In genomic region chr12:122560138-122560537, GRCh38 we compare ENCODE assay signal across 22 cellular contexts. TPM values are rescaled to one million over a fixed set of nuclear protein-coding genes. Genes with fewer than 3 reads are reported as not detected.
A peak's percentile ranks its signal among the peaks of the same experiment; 100 is the strongest.
DNase-seq lines count a peak whose midpoint lies in the region; ATAC-seq and TF ChIP-seq lines count a peak whose summit lies in the region.
"Had no signal": no experiment of that assay in that cellular context is flagged by ENCODE, and none has a peak within 500 bp of the region (broad histone marks: within the 10 kb centered on the region; RNA-seq: fewer than 3 reads in every experiment).

No MANE protein-coding gene starts in this region.

- H3K27ac ChIP-seq in OCI-LY7 (ENCODE audit: low read depth, low read length, poor library complexity, severe bottlenecking), result peak overlapping the region; percentile 90
- no peak overlapping the region for H3K27ac ChIP-seq in transverse colon
- H3K27ac ChIP-seq: BLaER1 treated with 17β-estradiol and CSF1 and Interleukin-3, amounts not matched to agents 10 nM and 100 nM had no signal

- no peaks in the 10 kb centered on the region for H3K27me3 ChIP-seq in transverse colon
- H3K27me3 ChIP-seq: BLaER1 treated with 17β-estradiol and CSF1 and Interleukin-3, amounts not matched to agents 10 nM and 100 nM had no signal

- ATAC-seq in activated naive CD8-positive, alpha-beta T cell treated with anti-CD3 and anti-CD28 coated beads, Interleukin-2, amount 50 U/mL, for 24 hours, result peak; percentile 65
- ATAC-seq in GM18868 (IDR thresholded peaks at IDR 0.05; ENCODE audit: unreplicated experiment) (peak; percentile 45), GM21526 (IDR thresholded peaks at IDR 0.05; ENCODE audit: low FRiP score, unreplicated experiment) (no peak)
- ATAC-seq in stimulated activated memory B cell treated with anti-CD40 and anti-IgM and Interleukin-4, amounts not matched to agents 10 μg/mL and 1 μg/mL and 100 μg/mL, for 72 hours, result peak; percentile 71
- ATAC-seq: SK-N-SH treated with all-trans-retinoic acid at 6 μM for 48 hours had no signal

- BruUV-seq in OCI-LY7 (replicated peaks; lab: Mats Ljungman, UMichigan), result no TSS peak

- peaks cover 95% of the 10 kb centered on the region for H3K36me3 ChIP-seq in OCI-LY7 (ENCODE audit: insufficient read depth, low read length)
- H3K36me3 ChIP-seq in transverse colon, result peaks cover 0 to 8% (median 0%) of the 10 kb centered on the region in 4 donors

- in situ Hi-C loops in G401 (cut with HindIII; ENCODE audit: low sequenced_read_pairs), result no loop called here
- in situ Hi-C loops in transverse colon (cut with MboI; ENCODE audit: low pct_ligation_motif_present in 1 of 4, low pct_unique_long_range_greater_than_20kb in 1 of 4, low sequenced_read_pairs in 3 of 4), result no loop called here

- H3K4me3 Mint-ChIP-seq in activated naive CD8-positive, alpha-beta T cell treated with anti-CD3 and anti-CD28 coated beads, Interleukin-2, amount 50 U/mL, for 24 hours, result no peak overlapping the region
- H3K4me3 Mint-ChIP-seq in activated naive CD8-positive, alpha-beta T cell treated with anti-CD3 and anti-CD28 coated beads for 36 hours, result no peak overlapping the region
- peak overlapping the region; percentile 12 for H3K4me3 Mint-ChIP-seq in stimulated activated memory B cell treated with anti-CD40 and anti-IgM and Interleukin-4, amounts not matched to agents 10 μg/mL and 1 μg/mL and 100 μg/mL, for 72 hours
- H3K4me3 Mint-ChIP-seq: CD4-positive, alpha-beta memory T cell had no signal

- peaks cover 6% of the 10 kb centered on the region; the same call in 1 of the 2 replicates for H3K79me2 ChIP-seq in OCI-LY7 (ENCODE audit: insufficient read depth, low read depth, low read length)

- TF ChIP-seq EP300 in transverse colon (IDR thresholded peaks at IDR 0.05; ENCODE audit: low read depth), result no peak

- H3K27ac Mint-ChIP-seq in activated naive CD8-positive, alpha-beta T cell treated with anti-CD3 and anti-CD28 coated beads, Interleukin-2, amount 50 U/mL, for 24 hours, result no peak overlapping the region
- no peak overlapping the region for H3K27ac Mint-ChIP-seq in activated naive CD8-positive, alpha-beta T cell treated with anti-CD3 and anti-CD28 coated beads for 36 hours
- peak overlapping the region; percentile 92 for H3K27ac Mint-ChIP-seq in stimulated activated memory B cell treated with anti-CD40 and anti-IgM and Interleukin-4, amounts not matched to agents 10 μg/mL and 1 μg/mL and 100 μg/mL, for 72 hours

- TF ChIP-seq CTCF in OCI-LY7 (conservative IDR thresholded peaks at IDR 0.05; ENCODE audit: low read length) (no peak), transverse colon (IDR thresholded peaks at IDR 0.05) (no peak)

- 94% methylated on average over 3 of the region's 3 CpGs; no CpG with 5 or more reads in 1 of the 2 donors for WGBS in transverse colon (ENCODE audit: low coverage in 1 of 2), 2 donors

- intact Hi-C loops in OCI-LY7 (cut with micrococcal nuclease; ENCODE audit: unreplicated experiment), result no loop called here
- intact Hi-C loops in transverse colon (cut with DNase I; ENCODE audit: low total_unique reads), result no loop called here

- H3K36me3 Mint-ChIP-seq in activated naive CD8-positive, alpha-beta T cell treated with anti-CD3 and anti-CD28 coated beads, Interleukin-2, amount 50 U/mL, for 24 hours (ENCODE audit: low read depth), result peaks cover 41% of the 10 kb centered on the region
- peaks cover 34% of the 10 kb centered on the region for H3K36me3 Mint-ChIP-seq in activated naive CD8-positive, alpha-beta T cell treated with anti-CD3 and anti-CD28 coated beads for 36 hours
- peaks cover 20% of the 10 kb centered on the region for H3K36me3 Mint-ChIP-seq in stimulated activated memory B cell treated with anti-CD40 and anti-IgM and Interleukin-4, amounts not matched to agents 10 μg/mL and 1 μg/mL and 100 μg/mL, for 72 hours

- H3K27me3 Mint-ChIP-seq in activated naive CD8-positive, alpha-beta T cell treated with anti-CD3 and anti-CD28 coated beads, Interleukin-2, amount 50 U/mL, for 24 hours, result no peaks in the 10 kb centered on the region
- H3K27me3 Mint-ChIP-seq in activated naive CD8-positive, alpha-beta T cell treated with anti-CD3 and anti-CD28 coated beads for 36 hours, result no peaks in the 10 kb centered on the region
- no peaks in the 10 kb centered on the region for H3K27me3 Mint-ChIP-seq in stimulated activated memory B cell treated with anti-CD40 and anti-IgM and Interleukin-4, amounts not matched to agents 10 μg/mL and 1 μg/mL and 100 μg/mL, for 72 hours
- H3K27me3 Mint-ChIP-seq: CD4-positive, alpha-beta memory T cell had no signal

- H3K4me1 ChIP-seq in OCI-LY7 (ENCODE audit: insufficient read depth, low read length, poor library complexity, severe bottlenecking) (peaks cover 42% of the 10 kb centered on the region), transverse colon (no peaks in the 10 kb centered on the region)
- H3K4me1 ChIP-seq: BLaER1 treated with 17β-estradiol and CSF1 and Interleukin-3, amounts not matched to agents 10 nM and 100 nM; Caco-2 had no signal

- no peak overlapping the region; the same call in 1 of the 2 replicates for H2AFZ ChIP-seq in OCI-LY7 (ENCODE audit: low read length)

- no peak for DNase-seq in activated naive CD8-positive, alpha-beta T cell treated with anti-CD3 and anti-CD28 coated beads, Interleukin-2, amount 50 U/mL, for 24 hours
- no peak for DNase-seq in activated naive CD8-positive, alpha-beta T cell treated with anti-CD3 and anti-CD28 coated beads for 36 hours
- peak; percentile 20 for DNase-seq in OCI-LY7 (ENCODE audit: low spot score)
- no peak for DNase-seq in G401 (ENCODE audit: low spot score)
- no peak for DNase-seq in transverse colon
- DNase-seq: ACHN; Caco-2; CD4-positive, alpha-beta memory T cell; DMS 273 treated with DMSO at 0.1 percent for 48 hours; DMS79 treated with DMSO at 0.1 percent for 48 hours; IMR-90; NCI-H1417; NCI-H187 treated with DMSO at 0.1 percent for 48 hours; NCI-H2107; NCI-H446 treated with DMSO at 0.1 percent for 48 hours; NCI-H526 treated with DMSO at 0.1 percent for 48 hours; SIG-M5 had no signal

- POLR2A ChIA-PET in OCI-LY7 (lab: Charles Lee), result no interaction called here

- no peak for TF ChIP-seq POLR2A in transverse colon (IDR thresholded peaks at IDR 0.05)

- H3K4me3 ChIP-seq in OCI-LY7 (ENCODE audit: low read depth, low read length, poor library complexity, severe bottlenecking) (peak overlapping the region; percentile 24), transverse colon (no peak overlapping the region)
- H3K4me3 ChIP-seq: BLaER1 treated with 17β-estradiol and CSF1 and Interleukin-3, amounts not matched to agents 10 nM and 100 nM had no signal

- CTCF ChIA-PET in OCI-LY7 (lab: Charles Lee; ENCODE audit: unreplicated experiment), result no interaction called here

- H3K9me3 Mint-ChIP-seq in activated naive CD8-positive, alpha-beta T cell treated with anti-CD3 and anti-CD28 coated beads, Interleukin-2, amount 50 U/mL, for 24 hours, result no peaks in the 10 kb centered on the region
- H3K9me3 Mint-ChIP-seq in activated naive CD8-positive, alpha-beta T cell treated with anti-CD3 and anti-CD28 coated beads for 36 hours, result no peaks in the 10 kb centered on the region
- no peaks in the 10 kb centered on the region for H3K9me3 Mint-ChIP-seq in stimulated activated memory B cell treated with anti-CD40 and anti-IgM and Interleukin-4, amounts not matched to agents 10 μg/mL and 1 μg/mL and 100 μg/mL, for 72 hours

- H3K4me1 Mint-ChIP-seq in activated naive CD8-positive, alpha-beta T cell treated with anti-CD3 and anti-CD28 coated beads, Interleukin-2, amount 50 U/mL, for 24 hours, result peaks cover 5% of the 10 kb centered on the region
- peaks cover 5% of the 10 kb centered on the region for H3K4me1 Mint-ChIP-seq in activated naive CD8-positive, alpha-beta T cell treated with anti-CD3 and anti-CD28 coated beads for 36 hours
- peaks cover 26% of the 10 kb centered on the region for H3K4me1 Mint-ChIP-seq in stimulated activated memory B cell treated with anti-CD40 and anti-IgM and Interleukin-4, amounts not matched to agents 10 μg/mL and 1 μg/mL and 100 μg/mL, for 72 hours
- H3K4me1 Mint-ChIP-seq: CD4-positive, alpha-beta memory T cell had no signal

- no peaks in the 10 kb centered on the region for H4K20me1 ChIP-seq in OCI-LY7 (ENCODE audit: insufficient read depth, low read length)

- peak overlapping the region; percentile 46 for H3K4me2 ChIP-seq in OCI-LY7 (ENCODE audit: low read length)
- H3K4me2 ChIP-seq: BLaER1 treated with 17β-estradiol and CSF1 and Interleukin-3, amounts not matched to agents 10 nM and 100 nM had no signal

- no peaks in the 10 kb centered on the region for H3K9me2 ChIP-seq in OCI-LY7 (ENCODE audit: insufficient read depth, low read length)

- H3K9me3 ChIP-seq in OCI-LY7 (ENCODE audit: low read length) (no peaks in the 10 kb centered on the region), transverse colon (no peaks in the 10 kb centered on the region)
- H3K9me3 ChIP-seq: Caco-2 had no signal

RNA-seq across cellular contexts. Expression of gene KNTC1, which starts 33.1 kb away (rescaled TPM):
- total RNA-seq in activated naive CD8-positive, alpha-beta T cell treated with anti-CD3 and anti-CD28 coated beads for 36 hours, result 10 to 100 TPM; 85.9 to 89.9 TPM
- 138 and 170 TPM in 2 replicates for total RNA-seq in OCI-LY7 (2014; rRNA removed; shearing (Covaris generic))
- total RNA-seq in OCI-LY7 (2022) (195 and 253 TPM in 2 replicates), transverse colon (10 to 100 TPM; 10.6 to 79.4 (median 23.1) TPM)
- total RNA-seq in G401 (2014; rRNA removed; shearing (Covaris generic)), result 43.0 and 54.2 TPM in 2 replicates

RNA-seq across cellular contexts. Expression of gene RSRC2, which starts 33.4 kb away (rescaled TPM):
- total RNA-seq in activated naive CD8-positive, alpha-beta T cell treated with anti-CD3 and anti-CD28 coated beads for 36 hours, result 10 to 100 TPM; 89.0 to 93.0 TPM
- total RNA-seq in OCI-LY7 (2014; rRNA removed; shearing (Covaris generic)), result 91.7 and 125 TPM in 2 replicates
- 131 and 132 TPM in 2 replicates for total RNA-seq in OCI-LY7 (2022)
- total RNA-seq in G401 (2014; rRNA removed; shearing (Covaris generic)), result 30.9 and 62.7 TPM in 2 replicates
- 100 to 1,000 TPM in 2 of 4 donors, 10 to 100 TPM in 2; 73.4 to 251 (median 99.7) TPM for total RNA-seq in transverse colon

RNA-seq across cellular contexts. Expression of gene ZCCHC8, which starts 59.4 kb away (rescaled TPM):
- total RNA-seq in activated naive CD8-positive, alpha-beta T cell treated with anti-CD3 and anti-CD28 coated beads for 36 hours, result 10 to 100 TPM; 40.7 to 41.7 TPM
- total RNA-seq in OCI-LY7 (2014; rRNA removed; shearing (Covaris generic)), result 46.9 and 48.7 TPM in 2 replicates
- total RNA-seq in OCI-LY7 (2022) (68.1 and 68.6 TPM in 2 replicates), transverse colon (10 to 100 TPM; 15.9 to 28.4 (median 19.9) TPM)
- total RNA-seq in G401 (2014; rRNA removed; shearing (Covaris generic)), result 19.4 and 24.7 TPM in 2 replicates
